8 cellular contexts compared by ENCODE assay signal in the genomic region with DNA sequence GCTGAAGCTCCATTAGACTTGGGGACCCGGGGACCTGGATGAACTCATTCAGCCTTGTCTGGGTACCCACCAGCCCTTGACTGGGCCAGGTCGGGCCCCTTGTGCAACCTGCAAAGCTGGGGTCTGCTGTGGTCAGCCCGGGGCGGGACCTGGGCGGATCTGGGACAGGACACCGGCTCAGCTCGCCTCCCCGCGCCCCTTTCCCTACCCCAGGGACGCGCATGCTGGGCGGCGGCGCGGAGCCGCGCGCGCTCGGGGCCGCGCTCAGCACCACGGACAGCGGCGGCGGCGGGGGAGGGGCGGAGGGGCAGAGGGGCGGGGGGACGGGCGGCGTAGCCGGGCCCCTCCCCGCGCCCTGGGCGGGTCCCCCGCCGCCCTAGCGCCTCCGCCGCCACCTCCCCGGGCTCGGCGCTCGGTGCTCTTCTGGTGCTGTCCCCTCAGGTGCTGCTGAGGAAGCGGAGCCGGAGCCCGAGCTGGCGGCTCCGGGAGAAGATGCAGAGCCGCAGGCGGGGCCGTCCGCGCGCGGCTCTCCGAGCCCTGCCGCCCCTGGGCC. TPM values are rescaled to one million over a fixed set of nuclear protein-coding genes. Genes with fewer than 3 reads are reported as not detected.
DNase-seq lines count a peak whose midpoint lies in the region; ATAC-seq and TF ChIP-seq lines count a peak whose summit lies in the region.

No MANE protein-coding gene starts in this region.

- H3K36me3 ChIP-seq in HUES48 (ENCODE audit: control insufficient read depth, insufficient read depth, low read length) = peaks cover 27% of the 10 kb centered on the region
- no peaks in the 10 kb centered on the region for H3K36me3 ChIP-seq in breast epithelium

- H3K4me3 ChIP-seq in AG04450 (ENCODE audit: low read depth, low read length) (peak overlapping the region; percentile 50), HUES48 (ENCODE audit: low read depth, low read length) (peak overlapping the region; percentile 70; the same call in 1 of the 2 replicates), breast epithelium (peak overlapping the region; percentile 12 to 64 (median 39))

- no peak for TF ChIP-seq POLR2A in breast epithelium (IDR thresholded peaks at IDR 0.05)

- H3K4me1 ChIP-seq in HUES48 (ENCODE audit: control insufficient read depth, insufficient read depth, low read length) (no peaks in the 10 kb centered on the region; the same call in 1 of the 2 replicates), breast epithelium (peaks cover 0 to 11% of the 10 kb centered on the region in 2 donors)

- ATAC-seq in GM18909 (IDR thresholded peaks at IDR 0.05; ENCODE audit: poor library complexity, unreplicated experiment) = no peak
- no peak for ATAC-seq in HG02884 (IDR thresholded peaks at IDR 0.05; ENCODE audit: unreplicated experiment)

- H3K27me3 ChIP-seq in AG04450 (ENCODE audit: control insufficient read depth, insufficient read depth, low read length) (peaks cover 38% of the 10 kb centered on the region), HUES48 (ENCODE audit: control insufficient read depth, insufficient read depth, low read length) (peaks cover 8% of the 10 kb centered on the region), breast epithelium (peaks cover 25 to 62% of the 10 kb centered on the region in 2 donors)

- TF ChIP-seq CTCF in AG04450 (IDR thresholded peaks at IDR 0.05; ENCODE audit: low read depth, low read length) (no peak), breast epithelium (IDR thresholded peaks at IDR 0.05) (no peak)

- CTCF ChIA-PET in AG04450 (lab: Charles Lee) = interaction anchor here (1.2 kb wide), 1 partner anchor 105 kb away, joined by 4 read pairs; no protein-coding TSS in a partner anchor

- DNase-seq in AG04450 (ENCODE audit: low read depth, low spot score) (no peak), breast epithelium (ENCODE audit: low spot score in 2 of 2) (no peak), left kidney (ENCODE audit: low read depth, low spot score) (peak; percentile 67), Kasumi-1 (lab: John Stamatoyannopoulos, UW) (no peak)
- no peak for DNase-seq in stimulated activated CD8-positive, alpha-beta memory T cell treated with anti-CD3 and anti-CD28 coated beads, Interleukin-4, amount 100 ng/mL, for 48 hours

- H3K9me3 ChIP-seq in AG04450 (ENCODE audit: control insufficient read depth, insufficient read depth, low read length) (no peaks in the 10 kb centered on the region; the same call in 1 of the 2 replicates), HUES48 (ENCODE audit: control insufficient read depth, insufficient read depth, low read length) (no peaks in the 10 kb centered on the region), breast epithelium (no peaks in the 10 kb centered on the region)

- no peak overlapping the region for H3K9ac ChIP-seq in HUES48 (ENCODE audit: low read depth, low read length)

- no peak overlapping the region for H3K27ac ChIP-seq in AG04450 (ENCODE audit: low read depth, low read length)
- no peak overlapping the region for H3K27ac ChIP-seq in HUES48 (ENCODE audit: low read depth, low read length)
- H3K27ac ChIP-seq in breast epithelium = no peak overlapping the region

- POLR2A ChIA-PET in AG04450 (lab: Yijun Ruan, JAX) = interaction anchor here (0.8 kb wide), 1 partner anchor 89 kb away, joined by 4 read pairs; no protein-coding TSS in a partner anchor

- intact Hi-C loops in breast epithelium (cut with DNase I; ENCODE audit: low total_unique reads) = no loop called here

RNA-seq across cellular contexts. Expression of a gene that starts 7.4 kb away (rescaled TPM):
- polyA plus RNA-seq in AG04450 (2011; rRNA removed) = 11.4 and 16.5 TPM in 2 replicates
- polyA minus RNA-seq in AG04450 (2011; rRNA and poly(A)+ RNA removed) = 9.6 and 16.0 TPM in 2 replicates
- 10 to 100 TPM; 19.4 to 20.6 (median 19.8) TPM for total RNA-seq in breast epithelium

RNA-seq across cellular contexts. Expression of a gene that starts 7.7 kb away (rescaled TPM):
- 0.09 and 0.11 TPM in 2 replicates for polyA plus RNA-seq in AG04450 (2011; rRNA removed)
- 0.09 TPM in 1 of 2 replicates, not detected in the other for polyA minus RNA-seq in AG04450 (2011; rRNA and poly(A)+ RNA removed)
- 1 to 10 TPM in 2 of 3 donors, under 1 TPM in 1; 0.96 to 2.3 (median 1.6) TPM for total RNA-seq in breast epithelium

RNA-seq across cellular contexts. Expression of a gene that starts 8.1 kb away (rescaled TPM):
- polyA plus RNA-seq in AG04450 (2011; rRNA removed) = 0.42 and 0.53 TPM in 2 replicates
- polyA minus RNA-seq in AG04450 (2011; rRNA and poly(A)+ RNA removed) = 0.97 TPM in 1 of 2 replicates, not detected in the other
- 1 to 10 TPM; 6.4 to 8.5 (median 7.2) TPM for total RNA-seq in breast epithelium

RNA-seq across cellular contexts. Expression of a gene that starts 13.9 kb away (rescaled TPM):
- polyA plus RNA-seq in AG04450 (2011; rRNA removed) = 3.6 and 4.2 TPM in 2 replicates
- 1.5 and 2.6 TPM in 2 replicates for polyA minus RNA-seq in AG04450 (2011; rRNA and poly(A)+ RNA removed)
- 10 to 100 TPM; 18.6 to 21.0 (median 20.1) TPM for total RNA-seq in breast epithelium

RNA-seq across cellular contexts. Expression of a gene that starts 14.0 kb away (rescaled TPM):
- polyA plus RNA-seq in AG04450 (2011; rRNA removed) = 0.55 and 0.56 TPM in 2 replicates
- 0.41 TPM in 1 of 2 replicates, not detected in the other for polyA minus RNA-seq in AG04450 (2011; rRNA and poly(A)+ RNA removed)
- total RNA-seq in breast epithelium = 10 to 100 TPM in 2 of 3 donors, 1 to 10 TPM in 1; 7.2 to 18.1 (median 11.1) TPM
